In genomic region chr3:49939858-49940666, GRCh38 we compare ENCODE assay signal across 8 cellular contexts. TPM values are rescaled to one million over a fixed set of nuclear protein-coding genes. Genes with fewer than 3 reads are reported as not detected.
DNase-seq lines count a peak whose midpoint lies in the region; ATAC-seq and TF ChIP-seq lines count a peak whose summit lies in the region.

RBM6 (plus strand) TSS chr3:49940150; CDS start chr3:49962642, 22,492 bp downstream.

- H3K9ac ChIP-seq in liver (ENCODE audit: low read depth in 1 of 2, low read length in 2 of 2) = peak within 1 kb of the TSS; percentile 74 to 94

- CTCF ChIA-PET in activated CD4-positive, alpha-beta memory T cell treated with anti-CD3 and anti-CD28 coated beads for 36 hours (lab: Charles Lee) = interaction anchor here (0.7 to 2.1 kb wide), 6 partner anchors 10 to 401 kb away, joined by 3 to 18 read pairs (median 5); partner anchors contain the start of genes IFRD2, INKA1 and MON1A

- H3K27ac ChIP-seq in dorsolateral prefrontal cortex (peak within 1 kb of the TSS; percentile 19 to 97 (median 90)), liver (ENCODE audit: low read depth in 1 of 2, low read length in 2 of 2) (peak within 1 kb of the TSS; percentile 86 to 98)

- H3K4me3 Mint-ChIP-seq in activated CD4-positive, alpha-beta memory T cell treated with anti-CD3 and anti-CD28 coated beads for 36 hours = peak within 1 kb of the TSS; percentile 88

- peak within 1 kb of the TSS; percentile 90 for H3K27ac Mint-ChIP-seq in activated CD4-positive, alpha-beta memory T cell treated with anti-CD3 and anti-CD28 coated beads for 36 hours

- peaks cover 30% of the 10 kb centered on the region for H3K4me1 Mint-ChIP-seq in activated CD4-positive, alpha-beta memory T cell treated with anti-CD3 and anti-CD28 coated beads for 36 hours (ENCODE audit: low read depth)

- no peaks in the 10 kb centered on the region for H3K9me3 Mint-ChIP-seq in activated CD4-positive, alpha-beta memory T cell treated with anti-CD3 and anti-CD28 coated beads for 36 hours

- DNase-seq in CD1c-positive myeloid dendritic cell (ENCODE audit: extremely low spot score) (peak; percentile 98), NCI-H82 treated with DMSO at 0.1 percent for 48 hours (lab: John Stamatoyannopoulos, UW; ENCODE audit: unreplicated experiment) (peak; percentile 88), dorsolateral prefrontal cortex (peak; percentile 98 to 100 (median 99))
- peak; percentile 98 for DNase-seq in activated CD4-positive, alpha-beta memory T cell treated with anti-CD3 and anti-CD28 coated beads for 36 hours
- peak; percentile 95 for DNase-seq in stimulated activated CD4-positive, alpha-beta T cell treated with anti-CD3 and anti-CD28 coated beads, Interleukin-4, amount 100 ng/mL, for 24 hours

- peaks cover 3 to 13% (median 7%) of the 10 kb centered on the region in 4 donors for H3K4me1 ChIP-seq in liver (ENCODE audit: control insufficient read depth in 4 of 4, insufficient read depth in 4 of 4, low read length in 3 of 4)

- TF ChIP-seq CTCF in dorsolateral prefrontal cortex (IDR thresholded peaks at IDR 0.05 in 54 of 56, conservative IDR thresholded peaks at IDR 0.05 in 2 of 56; ENCODE audit: low read depth in 1 of 56, partially characterized antibody in 56 of 56) (peak in 46 of 56 donors; percentile 8 to 63 (median 37)), liver (IDR thresholded peaks at IDR 0.05; ENCODE audit: low read depth, low read length, missing input control) (no peak)

- H3K27me3 ChIP-seq in dorsolateral prefrontal cortex (no peaks in the 10 kb centered on the region), liver (ENCODE audit: control insufficient read depth in 4 of 4, insufficient read depth in 4 of 4, low read length in 3 of 4) (no peaks in the 10 kb centered on the region)

- H3K36me3 Mint-ChIP-seq in activated CD4-positive, alpha-beta memory T cell treated with anti-CD3 and anti-CD28 coated beads for 36 hours = peaks cover 10% of the 10 kb centered on the region

- intact Hi-C loops in activated CD4-positive, alpha-beta memory T cell treated with anti-CD3 and anti-CD28 coated beads for 36 hours (cut with micrococcal nuclease) = loop anchor here (1.0 kb wide), 2 partner anchors 11 to 148 kb away; partner anchors contain the start of genes MON1A and RBM5
- intact Hi-C loops in dorsolateral prefrontal cortex (cut with DNase I) = loop anchor here (1.0 to 5.0 kb wide), 3 partner anchors 11 to 153 kb away; partner anchors contain the start of genes RBM5 (in 2 of the 2), IP6K1 (in 1 of the 2) and MON1A (in 1 of the 2)

- WGBS in liver = under 1% methylated on average over 74 of the region's 74 CpGs

- POLR2A ChIA-PET in activated CD4-positive, alpha-beta memory T cell treated with anti-CD3 and anti-CD28 coated beads for 36 hours (lab: Charles Lee) = interaction anchor here (0.8 to 2.5 kb wide), 7 partner anchors 10 to 307 kb away, joined by 3 to 28 read pairs (median 3); partner anchors contain the start of genes MON1A and UBA7

- peak; percentile 86 for ATAC-seq in GM19438 (IDR thresholded peaks at IDR 0.05; ENCODE audit: low read depth, unreplicated experiment)
- peak; percentile 53 for ATAC-seq in HG03575 (IDR thresholded peaks at IDR 0.05; ENCODE audit: extremely low read depth, insufficient number of reproducible peaks, low FRiP score, unreplicated experiment)

- H3K9me3 ChIP-seq in liver (ENCODE audit: control insufficient read depth in 4 of 4, low read length in 3 of 4) = no peaks in the 10 kb centered on the region

- H3K27me3 Mint-ChIP-seq in activated CD4-positive, alpha-beta memory T cell treated with anti-CD3 and anti-CD28 coated beads for 36 hours = no peaks in the 10 kb centered on the region

- H3K36me3 ChIP-seq in liver (ENCODE audit: control insufficient read depth in 4 of 4, insufficient read depth in 3 of 4, low read depth in 1 of 4, low read length in 3 of 4) = no peaks in the 10 kb centered on the region

- H3K4me3 ChIP-seq in dorsolateral prefrontal cortex (peak within 1 kb of the TSS; percentile 59 to 100 (median 91)), liver (ENCODE audit: low read depth in 1 of 3, low read length in 3 of 3) (peak within 1 kb of the TSS; percentile 68 to 99 (median 88))

- TF ChIP-seq RAD21 in liver (IDR thresholded peaks at IDR 0.05) = peak in 1 of 2 donors; percentile 39

TF ChIP-seq in liver, 16 proteins besides CTCF, POLR2A, EP300 and RAD21:
- peak; percentile 41 to 45 for TF ChIP-seq RXRA (IDR thresholded peaks at IDR 0.05)
- TF ChIP-seq GABPA (IDR thresholded peaks at IDR 0.05 in 1 of 2, conservative IDR thresholded peaks at IDR 0.05 in 1 of 2) = peak; percentile 34 to 91
- peak; percentile 88 for TF ChIP-seq REST (IDR thresholded peaks at IDR 0.05)
- TF ChIP-seq ATF3 (IDR thresholded peaks at IDR 0.05) = no peak
- TF ChIP-seq JUND (IDR thresholded peaks at IDR 0.05) = no peak
- peak; percentile 28 for TF ChIP-seq ZBTB33 (IDR thresholded peaks at IDR 0.05)
- peak; percentile 48 for TF ChIP-seq FOXA1 (IDR thresholded peaks at IDR 0.05)
- peak; percentile 8 for TF ChIP-seq HNF4G (IDR thresholded peaks at IDR 0.05)
- TF ChIP-seq MAX (IDR thresholded peaks at IDR 0.05) = peak; percentile 96
- TF ChIP-seq HNF4A (conservative IDR thresholded peaks at IDR 0.05) = peak; percentile 50 to 65
- peak; percentile 68 for TF ChIP-seq TAF1 (conservative IDR thresholded peaks at IDR 0.05)
- TF ChIP-seq NR2F2 (IDR thresholded peaks at IDR 0.05) = peak; percentile 96
- TF ChIP-seq FOXA2 (IDR thresholded peaks at IDR 0.05) = no peak
- TF ChIP-seq SP1 (IDR thresholded peaks at IDR 0.05) = peak; percentile 87
- TF ChIP-seq EGR1 (IDR thresholded peaks at IDR 0.05; ENCODE audit: low read depth in 2 of 2) = no peak
- TF ChIP-seq YY1 (IDR thresholded peaks at IDR 0.05) = peak; percentile 87

RNA-seq across cellular contexts. Expression of gene RBM6, which starts in this region (rescaled TPM):
- total RNA-seq in activated CD4-positive, alpha-beta memory T cell treated with anti-CD3 and anti-CD28 coated beads for 36 hours = 10 to 100 TPM; 73.5 to 83.7 TPM
- total RNA-seq in dorsolateral prefrontal cortex = 100 to 1,000 TPM in 102 of 120 experiments, 10 to 100 TPM in 18; 77.2 to 210 (median 125) TPM
- 10 to 100 TPM; 18.1 to 59.2 TPM for total RNA-seq in liver
- polyA plus RNA-seq in liver = 10 to 100 TPM; 10.9 to 57.0 TPM

Comparison
In these comparisons a context has a peak if more than half of its experiments do, and no peak if none do; other contexts are left out.
1. Peak in every context shown above with its lines: DNase-seq, ATAC-seq, H3K4me3 ChIP-seq and H3K27ac ChIP-seq.